ENCODE assay signal across 27 cellular contexts in genomic region chr1:99731384-99731783, GRCh38. TPM values are rescaled to one million over a fixed set of nuclear protein-coding genes. Genes with fewer than 3 reads are reported as not detected.
DNase-seq lines count a peak whose midpoint lies in the region; ATAC-seq, FAIRE-seq and TF ChIP-seq lines count a peak whose summit lies in the region.
"Had no signal": no experiment of that assay in that cellular context is flagged by ENCODE, and none has a peak within 500 bp of the region (broad histone marks: within the 10 kb centered on the region; RNA-seq: fewer than 3 reads in every experiment).

No MANE protein-coding gene starts in this region.

- no peaks in the 10 kb centered on the region for H4K20me1 ChIP-seq in GM12878 (ENCODE audit: control insufficient read depth, insufficient read depth)

- H3K27me3 ChIP-seq in GM12878 (replicated peaks in 1 of 2; ENCODE audit: control insufficient read depth in 2 of 2, insufficient read depth in 2 of 2, low read length in 1 of 2) (no peaks in the 10 kb centered on the region), tibial nerve (no peaks in the 10 kb centered on the region), colonic mucosa (no peaks in the 10 kb centered on the region)
- H3K27me3 ChIP-seq: esophagus squamous epithelium had no signal

- ATAC-seq in GM12878 = peak; percentile 50; the same call in 2 of the 3 replicates
- ATAC-seq: left ventricle myocardium superior; stimulated activated naive B cell treated with anti-CD40 and anti-IgM and Interleukin-4, amounts not matched to agents 10 μg/mL and 1 μg/mL and 100 μg/mL, for 72 hours had no signal

- DNase-seq in EL (peak; percentile 69), HS-5 (ENCODE audit: low read depth) (peak; percentile 71), GM12878 (ENCODE audit: low read depth, low spot score) (no peak), iris pigment epithelial cell (ENCODE audit: low read depth) (peak; percentile 56), tibial nerve (ENCODE audit: low spot score in 2 of 2) (no peak), GM19240 (ENCODE audit: insufficient read length, low spot score) (no peak), colonic mucosa (no peak)
- DNase-seq in activated naive CD4-positive, alpha-beta T cell treated with anti-CD3 and anti-CD28 coated beads for 36 hours = no peak
- DNase-seq: activated CD4-positive, alpha-beta T cell treated with anti-CD3 and anti-CD28 coated beads for 48 hours; CD4-positive, CD25-positive, alpha-beta regulatory T cell; effector CD4-positive, alpha-beta T cell; esophagus squamous epithelium; immature natural killer cell; left ventricle myocardium superior; MM.1S; NCI-H1436 treated with DMSO at 0.1 percent for 48 hours; NCI-H2171 treated with DMSO at 0.1 percent for 48 hours; NCI-H748 treated with DMSO at 0.1 percent for 48 hours; SIG-M5; stimulated activated CD4-positive, alpha-beta T cell treated with anti-CD3 and anti-CD28 coated beads, Interleukin-1b, Interleukin-23, amount 100 ng/mL, for 48 hours; stimulated activated naive B cell treated with anti-CD40 and anti-IgM and Interleukin-4, amounts not matched to agents 10 μg/mL and 1 μg/mL and 100 μg/mL, for 72 hours; T-helper 1 cell had no signal

- in situ Hi-C loops in GM12878 (cut with MboI) = no loop called here

- no peak overlapping the region for H2AFZ ChIP-seq in GM12878 (ENCODE audit: control insufficient read depth, low read depth, low read length)

- TF ChIP-seq POLR2A in GM12878 (IDR thresholded peaks at IDR 0.05; ENCODE audit: low read depth, low read length) (no peak), tibial nerve (IDR thresholded peaks at IDR 0.05) (no peak)

- CTCF ChIA-PET in GM12878 (lab: Yijun Ruan, JAX) = interaction anchor here (1.7 kb wide), 1 partner anchor 46 kb away, joined by 4 read pairs; no protein-coding TSS in a partner anchor
- CTCF ChIA-PET in activated naive CD4-positive, alpha-beta T cell treated with anti-CD3 and anti-CD28 coated beads for 36 hours (lab: Charles Lee) = interaction anchor here (1.2 kb wide), 1 partner anchor 9 kb away, joined by 4 read pairs; no protein-coding TSS in a partner anchor

- POLR2A ChIA-PET in GM12878 (lab: Charles Lee) = no interaction called here

- SMC1A ChIA-PET in GM12878 (lab: Charles Lee; ENCODE audit: uncharacterized antibody, unreplicated experiment) = interaction anchor here (0.6 to 2.5 kb wide), 6 partner anchors 11 to 1731 kb away, joined by 3 to 9 read pairs (median 3); no protein-coding TSS in a partner anchor

- H3K4me3 ChIP-seq in GM12878 (no peak overlapping the region), tibial nerve (no peak overlapping the region), colonic mucosa (no peak overlapping the region)
- H3K4me3 ChIP-seq: esophagus squamous epithelium, thoracic aorta had no signal

- H3K79me2 ChIP-seq in GM12878 (ENCODE audit: control insufficient read depth, insufficient read depth, low read length) = no peaks in the 10 kb centered on the region

- RAD21 ChIA-PET in GM12878 (lab: Charles Lee; ENCODE audit: unreplicated experiment) = no interaction called here

- WGBS in GM12878 (ENCODE audit: insufficient coverage, insufficient replicate concordance, low lambda C conversion rate, missing lambda C conversion rate) = 50% methylated on average over 1 of the region's 1 CpG
- WGBS in tibial nerve, 2 donors = 84 to 87% methylated on average over 1 of the region's 1 CpG

- no peaks in the 10 kb centered on the region for H3K36me3 Mint-ChIP-seq in activated naive CD4-positive, alpha-beta T cell treated with anti-CD3 and anti-CD28 coated beads for 36 hours (ENCODE audit: low read depth)
- H3K36me3 Mint-ChIP-seq: CD4-positive, CD25-positive, alpha-beta regulatory T cell had no signal

- H3K4me3 Mint-ChIP-seq in activated naive CD4-positive, alpha-beta T cell treated with anti-CD3 and anti-CD28 coated beads for 36 hours = no peak overlapping the region
- H3K4me3 Mint-ChIP-seq: CD4-positive, CD25-positive, alpha-beta regulatory T cell; central memory CD8-positive, alpha-beta T cell; immature natural killer cell; stimulated activated naive B cell treated with anti-CD40 and anti-IgM and Interleukin-4, amounts not matched to agents 10 μg/mL and 1 μg/mL and 100 μg/mL, for 72 hours had no signal

- peaks cover 0 to 13% of the 10 kb centered on the region in 2 experiments; a peak in 2 of 4 replicates for H3K36me3 ChIP-seq in GM12878 (ENCODE audit: control insufficient read depth in 2 of 2, insufficient read depth in 2 of 2, low read length in 1 of 2)
- no peaks in the 10 kb centered on the region for H3K36me3 ChIP-seq in tibial nerve
- no peaks in the 10 kb centered on the region for H3K36me3 ChIP-seq in colonic mucosa

- peaks cover 2% of the 10 kb centered on the region for H3K27me3 Mint-ChIP-seq in activated naive CD4-positive, alpha-beta T cell treated with anti-CD3 and anti-CD28 coated beads for 36 hours (ENCODE audit: low read depth)
- H3K27me3 Mint-ChIP-seq: progenitor cell of endocrine pancreas; stimulated activated naive B cell treated with anti-CD40 and anti-IgM and Interleukin-4, amounts not matched to agents 10 μg/mL and 1 μg/mL and 100 μg/mL, for 72 hours had no signal

- no peaks in the 10 kb centered on the region for H3K9me3 Mint-ChIP-seq in activated naive CD4-positive, alpha-beta T cell treated with anti-CD3 and anti-CD28 coated beads for 36 hours
- H3K9me3 Mint-ChIP-seq: CD4-positive, CD25-positive, alpha-beta regulatory T cell; central memory CD8-positive, alpha-beta T cell; immature natural killer cell; stimulated activated naive B cell treated with anti-CD40 and anti-IgM and Interleukin-4, amounts not matched to agents 10 μg/mL and 1 μg/mL and 100 μg/mL, for 72 hours had no signal

- H3K27ac ChIP-seq in GM12878 (ENCODE audit: control insufficient read depth, insufficient read depth) (no peak overlapping the region), tibial nerve (no peak overlapping the region), colonic mucosa (no peak overlapping the region)
- H3K27ac ChIP-seq: esophagus squamous epithelium, HL-60, thoracic aorta had no signal

- TF ChIP-seq EP300 in GM12878 (IDR thresholded peaks at IDR 0.05; ENCODE audit: borderline replicate concordance in 1 of 2, control insufficient read depth in 1 of 2, low read depth in 2 of 2, low read length in 2 of 2) (no peak), tibial nerve (IDR thresholded peaks at IDR 0.05) (no peak)

- no peak overlapping the region for H3K27ac Mint-ChIP-seq in activated naive CD4-positive, alpha-beta T cell treated with anti-CD3 and anti-CD28 coated beads for 36 hours
- H3K27ac Mint-ChIP-seq: CD4-positive, CD25-positive, alpha-beta regulatory T cell; immature natural killer cell; progenitor cell of endocrine pancreas had no signal

- intact Hi-C loops in GM12878 (cut with micrococcal nuclease; ENCODE audit: unreplicated experiment) (no loop called here), colonic mucosa (cut with DNase I) (no loop called here)
- intact Hi-C loops in activated naive CD4-positive, alpha-beta T cell treated with anti-CD3 and anti-CD28 coated beads for 36 hours (cut with micrococcal nuclease) = no loop called here

- no peaks in the 10 kb centered on the region for H3K4me1 Mint-ChIP-seq in activated naive CD4-positive, alpha-beta T cell treated with anti-CD3 and anti-CD28 coated beads for 36 hours (ENCODE audit: low read depth)
- H3K4me1 Mint-ChIP-seq: CD4-positive, CD25-positive, alpha-beta regulatory T cell; central memory CD8-positive, alpha-beta T cell; immature natural killer cell had no signal

- FAIRE-seq in GM12878 (lab: Jason Lieb, UNC) = no peak

- no TSS peak for BruUV-seq in GM12878 (replicated peaks; lab: Mats Ljungman, UMichigan)

- H3K9me3 ChIP-seq in GM12878 (replicated peaks; ENCODE audit: control insufficient read depth, insufficient read depth, low read length) (no peaks in the 10 kb centered on the region), tibial nerve (no peaks in the 10 kb centered on the region), colonic mucosa (no peaks in the 10 kb centered on the region)
- H3K9me3 ChIP-seq: esophagus squamous epithelium, thoracic aorta had no signal

- H3K4me1 ChIP-seq in GM12878 (ENCODE audit: control insufficient read depth, insufficient read depth, low read length) = peaks cover 4% of the 10 kb centered on the region; the same call in 1 of the 2 replicates
- H3K4me1 ChIP-seq in tibial nerve = peaks cover 0 to 15% (median 0%) of the 10 kb centered on the region in 4 donors
- no peaks in the 10 kb centered on the region for H3K4me1 ChIP-seq in colonic mucosa
- H3K4me1 ChIP-seq: esophagus squamous epithelium had no signal

- TF ChIP-seq CTCF in GM12878 (IDR thresholded peaks at IDR 0.05 in 2 of 3, conservative IDR thresholded peaks at IDR 0.05 in 1 of 3; ENCODE audit: control insufficient read depth in 2 of 3, extremely low read depth in 1 of 3, insufficient read depth in 1 of 3, low read depth in 3 of 3, low read length in 3 of 3) = no peak
- no peak for TF ChIP-seq CTCF in tibial nerve (IDR thresholded peaks at IDR 0.05)
- TF ChIP-seq CTCF in colonic mucosa (IDR thresholded peaks at IDR 0.05) = no peak

- H3K9ac ChIP-seq in GM12878 (ENCODE audit: control insufficient read depth, insufficient read depth, low read length) (no peak overlapping the region), colonic mucosa (ENCODE audit: low read depth in 2 of 2, low read length in 2 of 2) (no peak overlapping the region)

- no peak for TF ChIP-seq RAD21 in GM12878 (IDR thresholded peaks at IDR 0.05; ENCODE audit: insufficient read depth, low read depth, low read length)

- no peak overlapping the region for H3K4me2 ChIP-seq in GM12878 (ENCODE audit: control insufficient read depth, insufficient read depth)

RNA-seq across cellular contexts. Expression of gene FRRS1, which starts 35.1 kb away (rescaled TPM):
- total RNA-seq in GM12878 (2013; cell fraction: nucleolus; rRNA removed) = 113 and 114 TPM in 2 replicates
- total RNA-seq in GM12878 (2014; rRNA removed) = 12.6 and 15.1 TPM in 2 replicates
- total RNA-seq in GM12878 (2014; rRNA removed; fragmentation: Illumina TruSeq; extraction: Trizol) = 16.1 and 17.1 TPM in 2 replicates
- 10.4 and 10.7 TPM in 2 replicates for total RNA-seq in GM12878 (2021)
- polyA plus RNA-seq in GM12878 (2011; ENCODE audit: low read depth) = 1.9 TPM
- polyA plus RNA-seq in GM12878 (2011; rRNA removed) = 18.9 and 25.0 TPM in 2 replicates
- polyA plus RNA-seq in GM12878 (2011; cell fraction: cytosol; rRNA removed) = 9.4 and 12.2 TPM in 2 replicates
- 15.1 and 15.7 TPM in 2 replicates for polyA plus RNA-seq in GM12878 (2011; cell fraction: nucleus; rRNA removed)
- polyA plus RNA-seq in GM12878 (2012) = 3.1 and 4.8 TPM in 2 replicates
- 8.3 and 10.7 TPM in 2 replicates for polyA plus RNA-seq in GM12878 (2014; fragmentation: Illumina TruSeq; extraction: Trizol)
- under 1 TPM; 0.22 to 0.55 TPM for polyA plus RNA-seq in GM12878 (2014; fragmentation: Nextera tagmentation; extraction: Ambion mirVana)
- polyA plus RNA-seq in GM12878 (2014; rRNA removed) = 6.5 and 7.6 TPM in 2 replicates
- 1 to 10 TPM in 1 of 2 experiments, under 1 TPM in 1; 0.13 to 1.1 TPM for polyA plus RNA-seq in GM12878 (2016; fragmentation: Nextera tagmentation; extraction: Ambion mirVana)
- polyA minus RNA-seq in GM12878 (2011; rRNA and poly(A)+ RNA removed) = 56.5 and 65.2 TPM in 2 replicates
- 12.3 and 15.0 TPM in 2 replicates for polyA minus RNA-seq in GM12878 (2011; cell fraction: cytosol; rRNA and poly(A)+ RNA removed)
- 21.4 and 23.7 TPM in 2 replicates for polyA minus RNA-seq in GM12878 (2011; cell fraction: nucleus; rRNA and poly(A)+ RNA removed)
- under 1 TPM; 0.32 to 0.52 TPM for total RNA-seq in activated naive CD4-positive, alpha-beta T cell treated with anti-CD3 and anti-CD28 coated beads for 36 hours
- total RNA-seq in tibial nerve = 1 to 10 TPM; 2.5 to 4.4 (median 3.4) TPM
- 10 to 100 TPM; 16.7 to 17.1 TPM for total RNA-seq in colonic mucosa
- polyA plus RNA-seq: neural cell had no signal

Comparison
In these comparisons a context has a peak if more than half of its experiments do, and no peak if none do; other contexts are left out.
1. DNase-seq: peak in EL (single experiment), HS-5 (single experiment) and iris pigment epithelial cell (single experiment); none in GM12878 (single experiment), activated naive CD4-positive, alpha-beta T cell treated with anti-CD3 and anti-CD28 coated beads for 36 hours (single experiment), tibial nerve (0 of 2), GM19240 (single experiment) and colonic mucosa (single experiment).